In genomic region chr15:68528891-68529290, GRCh38 we compare ENCODE assay signal across 9 cellular contexts. TPM values are rescaled to one million over a fixed set of nuclear protein-coding genes. Genes with fewer than 3 reads are reported as not detected.
DNase-seq lines count a peak whose midpoint lies in the region; ATAC-seq and TF ChIP-seq lines count a peak whose summit lies in the region.
"Had no signal": no experiment of that assay in that cellular context is flagged by ENCODE, and none has a peak within 500 bp of the region (broad histone marks: within the 10 kb centered on the region; RNA-seq: fewer than 3 reads in every experiment).

No MANE protein-coding gene starts in this region.

- H3K27me3 ChIP-seq in right lobe of liver: no peaks in the 10 kb centered on the region

- no peaks in the 10 kb centered on the region for H3K36me3 ChIP-seq in right lobe of liver

- TF ChIP-seq CTCF in astrocyte of the spinal cord (IDR thresholded peaks at IDR 0.05; ENCODE audit: low read depth, low read length) (no peak), right lobe of liver (IDR thresholded peaks at IDR 0.05) (no peak)

- DNase-seq in DMS53 treated with DMSO at 0.1 percent for 48 hours (lab: John Stamatoyannopoulos, UW; ENCODE audit: unreplicated experiment): peak; percentile 3
- peak; percentile 50 for DNase-seq in KBM-7
- DNase-seq in astrocyte of the spinal cord (ENCODE audit: low read depth, low spot score): peak; percentile 74
- DNase-seq in right lobe of liver: no peak
- no peak for DNase-seq in NCI-H510A treated with DMSO at 0.1 percent for 48 hours (lab: John Stamatoyannopoulos, UW)
- no peak for DNase-seq in NCI-H1694 treated with DMSO at 0.1 percent for 48 hours (lab: John Stamatoyannopoulos, UW)
- no peak for DNase-seq in RKO (ENCODE audit: low spot score)
- DNase-seq: NCI-H524 treated with DMSO at 0.1 percent for 48 hours had no signal

- H3K9me3 ChIP-seq in right lobe of liver: no peaks in the 10 kb centered on the region

- ATAC-seq in right lobe of liver: peak; percentile 51 to 86 (median 66)
- no peak for ATAC-seq in GM19035 (IDR thresholded peaks at IDR 0.05; ENCODE audit: unreplicated experiment)

- no peak overlapping the region for H3K4me3 ChIP-seq in astrocyte of the spinal cord (ENCODE audit: low read depth, low read length)
- no peak overlapping the region for H3K4me3 ChIP-seq in right lobe of liver

- no peak for TF ChIP-seq POLR2A in right lobe of liver (IDR thresholded peaks at IDR 0.05)

- in situ Hi-C loops in KBM-7 (cut with MboI; ENCODE audit: low pct_unique_long_range_greater_than_20kb, low sequenced_read_pairs): no loop called here
- in situ Hi-C loops in astrocyte of the spinal cord (cut with HindIII; ENCODE audit: low sequenced_read_pairs): no loop called here

- H3K27ac ChIP-seq in right lobe of liver: no peak overlapping the region

- H3K4me1 ChIP-seq in right lobe of liver: no peaks in the 10 kb centered on the region

- intact Hi-C loops in right lobe of liver (cut with DNase I): no loop called here

- WGBS in right lobe of liver (ENCODE audit: insufficient coverage, low coverage, low lambda C conversion rate, missing lambda C conversion rate): 2% methylated on average over 5 of the region's 5 CpGs

RNA-seq across cellular contexts. Expression of gene CORO2B, which starts 49.9 kb away (rescaled TPM):
- under 1 TPM; 0.18 to 0.68 (median 0.41) TPM for total RNA-seq in right lobe of liver

Comparison
In these comparisons a context has a peak if more than half of its experiments do, and no peak if none do; other contexts are left out.
1. DNase-seq: peak in DMS53 treated with DMSO at 0.1 percent for 48 hours (single experiment), KBM-7 (single experiment) and astrocyte of the spinal cord (single experiment); none in right lobe of liver (0 of 3), NCI-H510A treated with DMSO at 0.1 percent for 48 hours (single experiment), NCI-H1694 treated with DMSO at 0.1 percent for 48 hours (single experiment) and RKO (single experiment).